Comparison of ENCODE assay signal across 1 cellular context in the genomic region with DNA sequence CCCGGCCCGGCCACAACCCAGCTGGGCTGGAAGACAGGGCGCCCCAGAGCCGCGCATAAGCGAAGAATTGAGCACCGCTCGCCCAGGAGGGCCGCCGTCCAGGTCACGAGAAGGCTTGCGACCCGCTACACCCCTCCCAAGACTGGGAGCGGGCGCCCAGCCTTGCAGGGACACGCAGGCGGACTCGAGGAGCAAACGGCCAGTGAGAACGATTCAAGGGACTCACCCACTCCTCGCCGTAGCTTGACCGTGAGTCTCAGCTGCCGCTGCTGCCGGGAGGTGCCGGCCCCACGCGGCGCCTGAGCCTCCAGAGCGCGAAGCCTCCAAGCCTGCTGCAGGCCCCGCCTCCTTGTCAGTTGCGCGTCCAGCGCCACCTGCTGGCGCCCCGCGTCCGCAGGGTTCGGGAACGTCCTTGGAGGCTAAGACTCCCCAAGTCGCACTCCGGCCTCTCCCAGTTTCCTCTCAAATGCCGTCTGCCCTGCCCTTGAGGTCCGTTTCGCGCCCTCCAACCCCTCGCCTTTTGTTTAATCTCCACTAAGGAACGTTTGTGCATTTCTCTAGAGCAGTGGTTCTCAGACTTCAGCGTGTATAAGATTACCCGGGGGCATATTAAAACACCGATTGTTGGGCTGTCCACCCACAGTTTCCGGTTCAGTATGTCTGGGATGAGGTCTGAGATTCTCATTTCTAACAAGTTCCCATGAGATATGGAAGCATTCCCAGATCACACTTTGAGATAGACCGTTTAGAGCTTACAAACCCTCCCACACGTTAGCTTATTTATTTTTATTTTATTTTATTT.
A peak's percentile ranks its signal among the peaks of the same experiment; 100 is the strongest.
TF ChIP-seq lines count a peak whose summit lies in the region.
"Not testable (repeated sequence)": the region's sequence is repeated elsewhere in the genome, so short reads cannot be mapped to it uniquely, and the experiment has no call there.

Gene STEAP1B (minus strand): TSS at position 301 of the 802 bp plus-strand sequence. CDS start 5,333 bp downstream, outside the sequence.

TF ChIP-seq in HepG2, 621 proteins besides CTCF, POLR2A, EP300 and RAD21 (continued from another document):
- TF ChIP-seq, protein P1, sequence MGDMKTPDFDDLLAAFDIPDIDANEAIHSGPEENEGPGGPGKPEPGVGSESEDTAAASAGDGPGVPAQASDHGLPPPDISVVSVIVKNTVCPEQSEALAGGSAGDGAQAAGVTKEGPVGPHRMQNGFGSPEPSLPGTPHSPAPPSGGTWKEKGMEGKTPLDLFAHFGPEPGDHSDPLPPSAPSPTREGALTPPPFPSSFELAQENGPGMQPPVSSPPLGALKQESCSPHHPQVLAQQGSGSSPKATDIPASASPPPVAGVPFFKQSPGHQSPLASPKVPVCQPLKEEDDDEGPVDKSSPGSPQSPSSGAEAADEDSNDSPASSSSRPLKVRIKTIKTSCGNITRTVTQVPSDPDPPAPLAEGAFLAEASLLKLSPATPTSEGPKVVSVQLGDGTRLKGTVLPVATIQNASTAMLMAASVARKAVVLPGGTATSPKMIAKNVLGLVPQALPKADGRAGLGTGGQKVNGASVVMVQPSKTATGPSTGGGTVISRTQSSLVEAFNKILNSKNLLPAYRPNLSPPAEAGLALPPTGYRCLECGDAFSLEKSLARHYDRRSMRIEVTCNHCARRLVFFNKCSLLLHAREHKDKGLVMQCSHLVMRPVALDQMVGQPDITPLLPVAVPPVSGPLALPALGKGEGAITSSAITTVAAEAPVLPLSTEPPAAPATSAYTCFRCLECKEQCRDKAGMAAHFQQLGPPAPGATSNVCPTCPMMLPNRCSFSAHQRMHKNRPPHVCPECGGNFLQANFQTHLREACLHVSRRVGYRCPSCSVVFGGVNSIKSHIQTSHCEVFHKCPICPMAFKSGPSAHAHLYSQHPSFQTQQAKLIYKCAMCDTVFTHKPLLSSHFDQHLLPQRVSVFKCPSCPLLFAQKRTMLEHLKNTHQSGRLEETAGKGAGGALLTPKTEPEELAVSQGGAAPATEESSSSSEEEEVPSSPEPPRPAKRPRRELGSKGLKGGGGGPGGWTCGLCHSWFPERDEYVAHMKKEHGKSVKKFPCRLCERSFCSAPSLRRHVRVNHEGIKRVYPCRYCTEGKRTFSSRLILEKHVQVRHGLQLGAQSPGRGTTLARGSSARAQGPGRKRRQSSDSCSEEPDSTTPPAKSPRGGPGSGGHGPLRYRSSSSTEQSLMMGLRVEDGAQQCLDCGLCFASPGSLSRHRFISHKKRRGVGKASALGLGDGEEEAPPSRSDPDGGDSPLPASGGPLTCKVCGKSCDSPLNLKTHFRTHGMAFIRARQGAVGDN (CRISPR knock-in tag; IDR thresholded peaks at IDR 0.05), result peak; percentile 65
- TF ChIP-seq TFDP1 (CRISPR knock-in tag; IDR thresholded peaks at IDR 0.05; ENCODE audit: borderline replicate concordance) (peak; percentile 78; the same call in 1 of the 2 replicates), POGZ (CRISPR knock-in tag; IDR thresholded peaks at IDR 0.05) (peak; percentile 75), ZFX (CRISPR knock-in tag; IDR thresholded peaks at IDR 0.05; ENCODE audit: low read depth) (peak; percentile 26; the same call in 1 of the 2 replicates), ZBTB33 (CRISPR knock-in tag; IDR thresholded peaks at IDR 0.05) (peak; percentile 97), MAX (IDR thresholded peaks at IDR 0.05) (peak; percentile 79), ZNF12 (CRISPR knock-in tag; IDR thresholded peaks at IDR 0.05) (0 out of 2 replicates have a peak, but pooled peaks have one; percentile 34), SP1 (CRISPR knock-in tag; IDR thresholded peaks at IDR 0.05) (peak; percentile 73), ZMYM4 (CRISPR knock-in tag; IDR thresholded peaks at IDR 0.05) (peak; percentile 84), ZNF768 (CRISPR knock-in tag; IDR thresholded peaks at IDR 0.05) (0 out of 2 replicates have a peak, but pooled peaks have one; percentile 18), TFDP2 (CRISPR knock-in tag; IDR thresholded peaks at IDR 0.05) (0 out of 2 replicates have a peak, but pooled peaks have one; percentile 38), GABPB1 (CRISPR knock-in tag; IDR thresholded peaks at IDR 0.05) (peak; percentile 50; the same call in 1 of the 2 replicates), SALL1 (CRISPR knock-in tag; IDR thresholded peaks at IDR 0.05) (peak; percentile 44; the same call in 1 of the 2 replicates), BORCS8-MEF2B (CRISPR knock-in tag; IDR thresholded peaks at IDR 0.05) (peak; percentile 52; the same call in 1 of the 2 replicates), ARID5B (CRISPR knock-in tag; IDR thresholded peaks at IDR 0.05) (0 out of 2 replicates have a peak, but pooled peaks have one; percentile 11)
- not testable (repeated sequence) for TF ChIP-seq SP1 (IDR thresholded peaks at IDR 0.05)
TF ChIP-seq in HepG2: peak in this region for 20; not testable (repeated sequence) for 601.
